ENCODE assay signal across 1 cellular context in the genomic region with DNA sequence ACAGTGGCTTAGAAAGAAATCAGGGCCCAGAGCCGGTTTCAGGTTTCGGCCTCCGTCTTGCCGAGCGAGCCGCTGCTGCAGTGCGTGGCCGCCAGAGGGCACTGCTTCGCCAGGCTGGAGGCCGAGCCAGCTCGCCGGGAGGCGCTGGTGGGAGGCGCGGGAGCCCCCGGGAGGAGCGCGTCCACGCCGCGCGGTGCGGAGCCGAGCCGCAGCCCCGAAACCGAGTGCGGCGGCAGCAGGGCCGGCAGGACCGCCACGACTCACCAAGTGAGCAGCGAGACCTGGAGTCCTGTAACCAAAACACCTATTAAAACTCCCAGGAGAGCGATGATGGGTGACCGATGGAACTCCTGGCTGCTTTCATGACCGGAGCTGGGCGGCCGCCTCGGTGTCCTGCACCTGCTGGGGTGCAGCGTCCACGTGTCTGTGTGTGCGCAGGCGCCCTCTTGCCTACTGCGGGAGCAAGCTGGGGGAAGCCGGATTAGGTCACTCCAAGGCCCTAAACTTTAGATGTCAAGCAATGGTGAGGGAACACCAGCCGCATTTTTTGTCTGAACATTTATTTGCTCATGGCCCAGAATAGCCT.
TF ChIP-seq lines count a peak whose summit lies in the region.

No MANE protein-coding gene starts in this region.

TF ChIP-seq in GM23338, 12 proteins besides CTCF, POLR2A, EP300 and RAD21 (continued from another document):
- TF ChIP-seq, protein P1, sequence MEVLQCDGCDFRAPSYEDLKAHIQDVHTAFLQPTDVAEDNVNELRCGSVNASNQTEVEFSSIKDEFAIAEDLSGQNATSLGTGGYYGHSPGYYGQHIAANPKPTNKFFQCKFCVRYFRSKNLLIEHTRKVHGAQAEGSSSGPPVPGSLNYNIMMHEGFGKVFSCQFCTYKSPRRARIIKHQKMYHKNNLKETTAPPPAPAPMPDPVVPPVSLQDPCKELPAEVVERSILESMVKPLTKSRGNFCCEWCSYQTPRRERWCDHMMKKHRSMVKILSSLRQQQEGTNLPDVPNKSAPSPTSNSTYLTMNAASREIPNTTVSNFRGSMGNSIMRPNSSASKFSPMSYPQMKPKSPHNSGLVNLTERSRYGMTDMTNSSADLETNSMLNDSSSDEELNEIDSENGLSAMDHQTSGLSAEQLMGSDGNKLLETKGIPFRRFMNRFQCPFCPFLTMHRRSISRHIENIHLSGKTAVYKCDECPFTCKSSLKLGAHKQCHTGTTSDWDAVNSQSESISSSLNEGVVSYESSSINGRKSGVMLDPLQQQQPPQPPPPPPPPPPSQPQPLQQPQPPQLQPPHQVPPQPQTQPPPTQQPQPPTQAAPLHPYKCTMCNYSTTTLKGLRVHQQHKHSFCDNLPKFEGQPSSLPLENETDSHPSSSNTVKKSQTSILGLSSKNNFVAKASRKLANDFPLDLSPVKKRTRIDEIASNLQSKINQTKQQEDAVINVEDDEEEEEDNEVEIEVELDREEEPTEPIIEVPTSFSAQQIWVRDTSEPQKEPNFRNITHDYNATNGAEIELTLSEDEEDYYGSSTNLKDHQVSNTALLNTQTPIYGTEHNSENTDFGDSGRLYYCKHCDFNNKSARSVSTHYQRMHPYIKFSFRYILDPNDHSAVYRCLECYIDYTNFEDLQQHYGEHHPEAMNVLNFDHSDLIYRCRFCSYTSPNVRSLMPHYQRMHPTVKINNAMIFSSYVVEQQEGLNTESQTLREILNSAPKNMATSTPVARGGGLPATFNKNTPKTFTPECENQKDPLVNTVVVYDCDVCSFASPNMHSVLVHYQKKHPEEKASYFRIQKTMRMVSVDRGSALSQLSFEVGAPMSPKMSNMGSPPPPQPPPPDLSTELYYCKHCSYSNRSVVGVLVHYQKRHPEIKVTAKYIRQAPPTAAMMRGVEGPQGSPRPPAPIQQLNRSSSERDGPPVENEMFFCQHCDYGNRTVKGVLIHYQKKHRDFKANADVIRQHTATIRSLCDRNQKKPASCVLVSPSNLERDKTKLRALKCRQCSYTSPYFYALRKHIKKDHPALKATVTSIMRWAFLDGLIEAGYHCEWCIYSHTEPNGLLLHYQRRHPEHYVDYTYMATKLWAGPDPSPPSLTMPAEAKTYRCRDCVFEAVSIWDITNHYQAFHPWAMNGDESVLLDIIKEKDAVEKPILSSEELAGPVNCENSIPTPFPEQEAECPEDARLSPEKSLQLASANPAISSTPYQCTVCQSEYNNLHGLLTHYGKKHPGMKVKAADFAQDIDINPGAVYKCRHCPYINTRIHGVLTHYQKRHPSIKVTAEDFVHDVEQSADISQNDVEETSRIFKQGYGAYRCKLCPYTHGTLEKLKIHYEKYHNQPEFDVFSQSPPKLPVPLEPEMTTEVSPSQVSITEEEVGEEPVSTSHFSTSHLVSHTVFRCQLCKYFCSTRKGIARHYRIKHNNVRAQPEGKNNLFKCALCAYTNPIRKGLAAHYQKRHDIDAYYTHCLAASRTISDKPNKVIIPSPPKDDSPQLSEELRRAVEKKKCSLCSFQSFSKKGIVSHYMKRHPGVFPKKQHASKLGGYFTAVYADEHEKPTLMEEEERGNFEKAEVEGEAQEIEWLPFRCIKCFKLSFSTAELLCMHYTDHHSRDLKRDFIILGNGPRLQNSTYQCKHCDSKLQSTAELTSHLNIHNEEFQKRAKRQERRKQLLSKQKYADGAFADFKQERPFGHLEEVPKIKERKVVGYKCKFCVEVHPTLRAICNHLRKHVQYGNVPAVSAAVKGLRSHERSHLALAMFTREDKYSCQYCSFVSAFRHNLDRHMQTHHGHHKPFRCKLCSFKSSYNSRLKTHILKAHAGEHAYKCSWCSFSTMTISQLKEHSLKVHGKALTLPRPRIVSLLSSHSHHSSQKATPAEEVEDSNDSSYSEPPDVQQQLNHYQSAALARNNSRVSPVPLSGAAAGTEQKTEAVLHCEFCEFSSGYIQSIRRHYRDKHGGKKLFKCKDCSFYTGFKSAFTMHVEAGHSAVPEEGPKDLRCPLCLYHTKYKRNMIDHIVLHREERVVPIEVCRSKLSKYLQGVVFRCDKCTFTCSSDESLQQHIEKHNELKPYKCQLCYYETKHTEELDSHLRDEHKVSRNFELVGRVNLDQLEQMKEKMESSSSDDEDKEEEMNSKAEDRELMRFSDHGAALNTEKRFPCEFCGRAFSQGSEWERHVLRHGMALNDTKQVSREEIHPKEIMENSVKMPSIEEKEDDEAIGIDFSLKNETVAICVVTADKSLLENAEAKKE (CRISPR knock-in tag; IDR thresholded peaks at IDR 0.05), result no peak
TF ChIP-seq in GM23338: peak in this region for 0.
